10 cellular contexts compared by ENCODE assay signal in genomic region chr14:74240794-74241610, GRCh38. TPM values are rescaled to one million over a fixed set of nuclear protein-coding genes. Genes with fewer than 3 reads are reported as not detected.
DNase-seq lines count a peak whose midpoint lies in the region; ATAC-seq and TF ChIP-seq lines count a peak whose summit lies in the region.
"Had no signal": no experiment of that assay in that cellular context is flagged by ENCODE, and none has a peak within 500 bp of the region (broad histone marks: within the 10 kb centered on the region; RNA-seq: fewer than 3 reads in every experiment).

No MANE protein-coding gene starts in this region.

- peaks cover 45% of the 10 kb centered on the region for H3K27me3 ChIP-seq in CD4-positive, CD25-positive, alpha-beta regulatory T cell (ENCODE audit: control insufficient read depth, insufficient read depth, low read length)
- H3K27me3 ChIP-seq in endodermal cell (ENCODE audit: control insufficient read depth, insufficient read depth, low read length, poor library complexity, severe bottlenecking): peaks cover 99% of the 10 kb centered on the region

- no peak overlapping the region for H3K27ac Mint-ChIP-seq in CD4-positive, CD25-positive, alpha-beta regulatory T cell
- H3K27ac Mint-ChIP-seq in endodermal cell: no peak overlapping the region
- no peak overlapping the region for H3K27ac Mint-ChIP-seq in neural crest cell (ENCODE audit: unreplicated experiment)

- no peaks in the 10 kb centered on the region for H3K36me3 ChIP-seq in CD4-positive, CD25-positive, alpha-beta regulatory T cell (ENCODE audit: control insufficient read depth, insufficient read depth, low read length)
- H3K36me3 ChIP-seq in endodermal cell (ENCODE audit: control insufficient read depth, insufficient read depth, low read length): no peaks in the 10 kb centered on the region

- peaks cover 84% of the 10 kb centered on the region for H3K27me3 Mint-ChIP-seq in CD4-positive, CD25-positive, alpha-beta regulatory T cell
- H3K27me3 Mint-ChIP-seq in endodermal cell (ENCODE audit: insufficient read depth): peaks cover 94% of the 10 kb centered on the region
- peaks cover 96% of the 10 kb centered on the region for H3K27me3 Mint-ChIP-seq in neural crest cell (ENCODE audit: low read depth)

- WGBS in endodermal cell (ENCODE audit: insufficient coverage in 1 of 2, insufficient read length in 1 of 2), 2 experiments: 1 to 2% methylated on average over 19 to 77 of the region's 77 CpGs

- ATAC-seq in CD4-positive, CD25-positive, alpha-beta regulatory T cell (ENCODE audit: low read depth in 2 of 2): no peak
- ATAC-seq in HG03378 (IDR thresholded peaks at IDR 0.05; ENCODE audit: unreplicated experiment) (no peak), HG02885 (IDR thresholded peaks at IDR 0.05; ENCODE audit: poor library complexity, unreplicated experiment) (no peak), HG03439 (IDR thresholded peaks at IDR 0.05; ENCODE audit: unreplicated experiment) (no peak)

- no peak overlapping the region for H3K27ac ChIP-seq in CD4-positive, CD25-positive, alpha-beta regulatory T cell (ENCODE audit: insufficient read depth, low read length, poor library complexity, severe bottlenecking)
- H3K27ac ChIP-seq in endodermal cell (ENCODE audit: low read depth, low read length): no peak overlapping the region

- H3K9me3 Mint-ChIP-seq in CD4-positive, CD25-positive, alpha-beta regulatory T cell: peaks cover 0 to 5% (median 0%) of the 10 kb centered on the region in 7 donors
- no peaks in the 10 kb centered on the region for H3K9me3 Mint-ChIP-seq in endodermal cell
- no peaks in the 10 kb centered on the region for H3K9me3 Mint-ChIP-seq in neural crest cell

- no peak for TF ChIP-seq CTCF in endodermal cell (conservative IDR thresholded peaks at IDR 0.05)
- TF ChIP-seq CTCF in neural crest cell (conservative IDR thresholded peaks at IDR 0.05): no peak

- peaks cover 0 to 30% (median 9%) of the 10 kb centered on the region in 4 donors for H3K4me1 Mint-ChIP-seq in CD4-positive, CD25-positive, alpha-beta regulatory T cell
- H3K4me1 Mint-ChIP-seq in endodermal cell (peaks cover 17% of the 10 kb centered on the region), neural crest cell (peaks cover 9% of the 10 kb centered on the region)

- no peak overlapping the region for H3K9ac ChIP-seq in endodermal cell (ENCODE audit: extremely low read depth, low read length, poor library complexity, severe bottlenecking)

- peak overlapping the region in 3 of 4 donors; percentile 54 to 78 (median 61) for H3K4me3 Mint-ChIP-seq in CD4-positive, CD25-positive, alpha-beta regulatory T cell
- peak overlapping the region; percentile 47 for H3K4me3 Mint-ChIP-seq in endodermal cell
- peak overlapping the region; percentile 56 for H3K4me3 Mint-ChIP-seq in neural crest cell

- no peak overlapping the region for H3K4me3 ChIP-seq in CD4-positive, CD25-positive, alpha-beta regulatory T cell (ENCODE audit: low read depth, low read length)
- peak overlapping the region; percentile 40 for H3K4me3 ChIP-seq in endodermal cell (ENCODE audit: low read length)

- H3K4me1 ChIP-seq in CD4-positive, CD25-positive, alpha-beta regulatory T cell (ENCODE audit: control insufficient read depth, insufficient read depth, low read length, poor library complexity, severe bottlenecking): peaks cover 21% of the 10 kb centered on the region
- H3K4me1 ChIP-seq in endodermal cell (ENCODE audit: control insufficient read depth, insufficient read depth, low read length): peaks cover 4% of the 10 kb centered on the region

- peak in 1 of 3 donors; percentile 13 for DNase-seq in CD4-positive, CD25-positive, alpha-beta regulatory T cell
- DNase-seq in M059J (ENCODE audit: low read depth) (peak; percentile 19), endodermal cell (peak; percentile 81), neural crest cell (ENCODE audit: low read depth, low spot score) (no peak), NCI-H446 (lab: John Stamatoyannopoulos, UW) (no peak)
- DNase-seq: occipital lobe had no signal

- no peaks in the 10 kb centered on the region for H3K9me3 ChIP-seq in CD4-positive, CD25-positive, alpha-beta regulatory T cell (ENCODE audit: control insufficient read depth in 2 of 2, low read length in 2 of 2)
- H3K9me3 ChIP-seq in endodermal cell (ENCODE audit: control insufficient read depth, low read length): no peaks in the 10 kb centered on the region

- H3K36me3 Mint-ChIP-seq in CD4-positive, CD25-positive, alpha-beta regulatory T cell: no peaks in the 10 kb centered on the region
- H3K36me3 Mint-ChIP-seq in endodermal cell (ENCODE audit: low read depth) (no peaks in the 10 kb centered on the region), neural crest cell (ENCODE audit: low read depth) (no peaks in the 10 kb centered on the region)

RNA-seq across cellular contexts. Expression of gene VSX2, which starts 1.8 kb away (rescaled TPM):
- not detected for total RNA-seq in CD4-positive, CD25-positive, alpha-beta regulatory T cell
- polyA plus RNA-seq in CD4-positive, CD25-positive, alpha-beta regulatory T cell: under 1 TPM in 1 of 4 donors, not detected in 3; 0.08 TPM
- not detected in 2 replicates for total RNA-seq in M059J (2014; rRNA removed; shearing (Covaris generic))
- total RNA-seq in endodermal cell (not detected), neural crest cell (0.89 and 1.2 TPM in 2 replicates)
- 0.07 TPM for polyA plus RNA-seq in endodermal cell (2013, experiment 1 of 2)
- not detected for polyA plus RNA-seq in endodermal cell (2013, experiment 2 of 2)
- total RNA-seq: occipital lobe, OCI-LY7 had no signal

Comparison
In these comparisons a context has a peak if more than half of its experiments do, and no peak if none do; other contexts are left out.
1. DNase-seq: peak in M059J (single experiment) and endodermal cell (single experiment); none in neural crest cell (single experiment) and NCI-H446 (0 of 2).
2. Peak in every context shown above with its lines, with median percentiles within 50 percentile points of each other: H3K4me3 Mint-ChIP-seq.